ENCODE assay signal across 17 cellular contexts in genomic region chr12:112686373-112686772, GRCh38.
DNase-seq lines count a peak whose midpoint lies in the region; ATAC-seq, FAIRE-seq and TF ChIP-seq lines count a peak whose summit lies in the region.
"Had no signal": no experiment of that assay in that cellular context is flagged by ENCODE, and none has a peak within 500 bp of the region (broad histone marks: within the 10 kb centered on the region; RNA-seq: fewer than 3 reads in every experiment).

No MANE protein-coding gene starts in this region.

- ATAC-seq in GM18498 (IDR thresholded peaks at IDR 0.05; ENCODE audit: unreplicated experiment), result no peak

- H3K27me3 Mint-ChIP-seq in activated T-helper 1 cell treated with anti-CD3 and anti-CD28 coated beads, Interleukin-12 subunit alpha, Interleukin-12 subunit beta, Interleukin-2, Interleukin-4 antibody, amounts not matched to agents 30 ng/mL and 10 ng/mL and 1 ng/mL, durations not matched to agents 14 hours and 24 hours and 36 hours (ENCODE audit: insufficient read depth), result peaks cover 2% of the 10 kb centered on the region

- no peaks in the 10 kb centered on the region for H3K9me3 Mint-ChIP-seq in activated T-helper 1 cell treated with anti-CD3 and anti-CD28 coated beads, Interleukin-12 subunit alpha, Interleukin-12 subunit beta, Interleukin-2, Interleukin-4 antibody, amounts not matched to agents 30 ng/mL and 10 ng/mL and 1 ng/mL, durations not matched to agents 14 hours and 24 hours and 36 hours
- H3K9me3 Mint-ChIP-seq: activated naive CD4-positive, alpha-beta T cell treated with anti-CD3 and anti-CD28 coated beads, Interleukin-2, amount 50 U/mL, for 24 hours; CD14-positive monocyte had no signal

- no peak overlapping the region for H3K4me3 Mint-ChIP-seq in activated T-helper 1 cell treated with anti-CD3 and anti-CD28 coated beads, Interleukin-12 subunit alpha, Interleukin-12 subunit beta, Interleukin-2, Interleukin-4 antibody, amounts not matched to agents 30 ng/mL and 10 ng/mL and 1 ng/mL, durations not matched to agents 14 hours and 24 hours and 36 hours
- H3K4me3 Mint-ChIP-seq: activated naive CD4-positive, alpha-beta T cell treated with anti-CD3 and anti-CD28 coated beads, Interleukin-2, amount 50 U/mL, for 24 hours; CD14-positive monocyte; HFFc6 had no signal

- FAIRE-seq in bronchial epithelial cell (lab: Jason Lieb, UNC) (no peak), HTR-8/SVneo (lab: Jason Lieb, UNC) (no peak)
- FAIRE-seq: small intestine had no signal

- no peaks in the 10 kb centered on the region for H3K4me1 Mint-ChIP-seq in activated T-helper 1 cell treated with anti-CD3 and anti-CD28 coated beads, Interleukin-12 subunit alpha, Interleukin-12 subunit beta, Interleukin-2, Interleukin-4 antibody, amounts not matched to agents 30 ng/mL and 10 ng/mL and 1 ng/mL, durations not matched to agents 14 hours and 24 hours and 36 hours (ENCODE audit: low read depth)
- H3K4me1 Mint-ChIP-seq: activated naive CD4-positive, alpha-beta T cell treated with anti-CD3 and anti-CD28 coated beads, Interleukin-2, amount 50 U/mL, for 24 hours; CD14-positive monocyte had no signal

- no peak overlapping the region for H3K4me3 ChIP-seq in bronchial epithelial cell (ENCODE audit: low read depth, low read length)
- H3K4me3 ChIP-seq: SK-N-MC had no signal

- no peaks in the 10 kb centered on the region for H3K36me3 Mint-ChIP-seq in activated T-helper 1 cell treated with anti-CD3 and anti-CD28 coated beads, Interleukin-12 subunit alpha, Interleukin-12 subunit beta, Interleukin-2, Interleukin-4 antibody, amounts not matched to agents 30 ng/mL and 10 ng/mL and 1 ng/mL, durations not matched to agents 14 hours and 24 hours and 36 hours (ENCODE audit: low read depth)
- H3K36me3 Mint-ChIP-seq: activated naive CD4-positive, alpha-beta T cell treated with anti-CD3 and anti-CD28 coated beads, Interleukin-2, amount 50 U/mL, for 24 hours; CD14-positive monocyte had no signal

- DNase-seq in ELR (ENCODE audit: low read depth) (peak; percentile 37), NCI-H2171 (lab: John Stamatoyannopoulos, UW) (peak; percentile 74), bronchial epithelial cell (ENCODE audit: low read depth) (peak; percentile 95), non-pigmented ciliary epithelial cell (ENCODE audit: low read depth) (peak; percentile 1), HTR-8/SVneo (ENCODE audit: insufficient read length, low spot score) (no peak), GM13976 (ENCODE audit: low spot score) (no peak)
- DNase-seq in activated T-helper 1 cell treated with anti-CD3 and anti-CD28 coated beads, Interleukin-12 subunit alpha, Interleukin-12 subunit beta, Interleukin-2, Interleukin-4 antibody, amounts not matched to agents 30 ng/mL and 10 ng/mL and 1 ng/mL, durations not matched to agents 14 hours and 24 hours and 36 hours (ENCODE audit: low spot score), result no peak
- DNase-seq: activated CD8-positive, alpha-beta memory T cell treated with anti-CD3 and anti-CD28 coated beads, Interleukin-2, amount 50 U/mL, for 4 hours; central memory CD4-positive, alpha-beta T cell; HFFc6; NCI-H1417; small intestine had no signal

- no peak for TF ChIP-seq CTCF in bronchial epithelial cell (IDR thresholded peaks at IDR 0.05; ENCODE audit: insufficient read depth, low read length, severe bottlenecking)
- TF ChIP-seq CTCF in GM13976 (IDR thresholded peaks at IDR 0.05; ENCODE audit: borderline replicate concordance, control extremely low read depth, extremely low read depth, insufficient read depth, missing control alignments), result no peak

- in situ Hi-C loops in GM13976 (cut with MboI; ENCODE audit: low sequenced_read_pairs, unreplicated experiment), result no loop called here

- intact Hi-C loops in activated T-helper 1 cell treated with anti-CD3 and anti-CD28 coated beads, Interleukin-12 subunit alpha, Interleukin-12 subunit beta, Interleukin-2, Interleukin-4 antibody, amounts not matched to agents 30 ng/mL and 10 ng/mL and 1 ng/mL, durations not matched to agents 14 hours and 24 hours and 36 hours (cut with micrococcal nuclease), result no loop called here

- no peaks in the 10 kb centered on the region for H3K36me3 ChIP-seq in bronchial epithelial cell (ENCODE audit: control insufficient read depth, insufficient read depth, low read length)
- H3K36me3 ChIP-seq: neutrophil had no signal

- H3K27ac Mint-ChIP-seq in activated T-helper 1 cell treated with anti-CD3 and anti-CD28 coated beads, Interleukin-12 subunit alpha, Interleukin-12 subunit beta, Interleukin-2, Interleukin-4 antibody, amounts not matched to agents 30 ng/mL and 10 ng/mL and 1 ng/mL, durations not matched to agents 14 hours and 24 hours and 36 hours, result no peak overlapping the region
- H3K27ac Mint-ChIP-seq: activated naive CD4-positive, alpha-beta T cell treated with anti-CD3 and anti-CD28 coated beads, Interleukin-2, amount 50 U/mL, for 24 hours; CD14-positive monocyte; HFFc6 had no signal

- H3K27me3 ChIP-seq in bronchial epithelial cell (ENCODE audit: control insufficient read depth, insufficient read depth, low read length), result no peaks in the 10 kb centered on the region

Comparison
In these comparisons a context has a peak if more than half of its experiments do, and no peak if none do; other contexts are left out.
1. DNase-seq: peak in ELR (single experiment), NCI-H2171 (single experiment), bronchial epithelial cell (single experiment) and non-pigmented ciliary epithelial cell (single experiment); none in HTR-8/SVneo (single experiment), GM13976 (single experiment) and activated T-helper 1 cell treated with anti-CD3 and anti-CD28 coated beads, Interleukin-12 subunit alpha, Interleukin-12 subunit beta, Interleukin-2, Interleukin-4 antibody, amounts not matched to agents 30 ng/mL and 10 ng/mL and 1 ng/mL, durations not matched to agents 14 hours and 24 hours and 36 hours (single experiment).